ENCODE assay signal across 6 cellular contexts in the genomic region with DNA sequence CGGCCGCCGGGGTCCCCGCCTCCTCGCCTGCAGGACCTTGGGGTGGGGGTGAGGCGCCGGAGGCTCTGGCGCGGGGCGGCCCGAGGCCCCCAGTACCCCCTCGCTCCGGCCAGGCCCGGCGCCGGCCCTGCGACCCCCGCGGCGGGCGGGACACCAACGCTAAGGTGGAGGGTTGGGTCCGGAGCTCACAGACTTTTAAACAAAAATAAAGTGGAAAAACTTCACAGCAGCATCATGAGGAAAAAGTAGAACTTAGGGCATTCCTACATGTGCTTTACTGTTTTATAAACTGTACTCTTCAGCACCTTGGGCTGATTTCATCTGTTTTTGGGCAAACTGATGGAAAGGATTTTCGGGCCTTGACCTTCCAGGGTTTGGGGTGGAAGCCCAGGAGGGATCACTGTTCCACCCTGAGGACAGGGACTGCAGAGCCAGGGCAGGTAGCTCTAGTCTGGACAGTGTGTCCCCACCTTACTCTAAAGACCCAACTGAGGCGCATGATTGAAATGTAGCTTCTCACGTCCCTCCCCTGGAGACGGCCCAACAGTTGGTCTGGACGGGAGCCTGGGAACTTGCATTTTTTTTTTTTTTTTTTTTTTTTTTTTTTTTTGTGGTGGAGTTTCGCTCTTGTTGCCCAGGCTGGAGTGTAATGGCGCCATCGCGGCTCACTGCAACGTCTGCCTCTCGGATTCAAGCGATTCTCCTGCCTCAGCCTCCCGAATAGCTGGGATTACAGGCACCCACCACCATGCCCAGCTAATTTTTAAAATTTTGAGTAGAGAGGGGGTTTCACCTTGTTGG. TPM values are rescaled to one million over a fixed set of nuclear protein-coding genes. Genes with fewer than 3 reads are reported as not detected.
DNase-seq lines count a peak whose midpoint lies in the region; ATAC-seq and TF ChIP-seq lines count a peak whose summit lies in the region.

No MANE protein-coding gene starts in this region.

- H3K4me1 Mint-ChIP-seq in MCF 10A (ENCODE audit: insufficient read depth, unreplicated experiment) (peaks cover 21% of the 10 kb centered on the region), nephron progenitor cell (peaks cover 46% of the 10 kb centered on the region)

- H3K4me3 Mint-ChIP-seq in MCF 10A (ENCODE audit: unreplicated experiment), result peak overlapping the region; percentile 78
- peak overlapping the region; percentile 89 for H3K4me3 Mint-ChIP-seq in nephron progenitor cell

- intact Hi-C loops in MCF 10A (cut with micrococcal nuclease), result loop anchor here (2.0 kb wide), 1 partner anchor 89 kb away; no protein-coding TSS in a partner anchor

- no peaks in the 10 kb centered on the region for H3K27me3 Mint-ChIP-seq in MCF 10A (ENCODE audit: insufficient read depth, unreplicated experiment)
- peaks cover 3% of the 10 kb centered on the region for H3K27me3 Mint-ChIP-seq in nephron progenitor cell (ENCODE audit: low read depth, poor library complexity)

- H3K27ac Mint-ChIP-seq in MCF 10A (ENCODE audit: low read depth, unreplicated experiment) (peak overlapping the region; percentile 54), nephron progenitor cell (no peak overlapping the region)

- CTCF ChIA-PET in MCF 10A (lab: Yijun Ruan, JAX), result interaction anchor here (0.6 to 1.5 kb wide), 8 partner anchors 8 to 455 kb away, joined by 3 to 5 read pairs (median 3); no protein-coding TSS in a partner anchor

- DNase-seq in GM03348 (ENCODE audit: low spot score) (peak; percentile 27), HT1080 (ENCODE audit: low read depth) (peak; percentile 23), MCF 10A (ENCODE audit: unreplicated experiment) (peak; percentile 25), nephron progenitor cell (no peak)

- no peak for TF ChIP-seq CTCF in MCF 10A (IDR thresholded peaks at IDR 0.05; ENCODE audit: unreplicated experiment)
- no peak for TF ChIP-seq CTCF in nephron progenitor cell (IDR thresholded peaks at IDR 0.05)

- H3K36me3 Mint-ChIP-seq in MCF 10A (ENCODE audit: insufficient read depth, unreplicated experiment) (peaks cover 9% of the 10 kb centered on the region), nephron progenitor cell (ENCODE audit: low read depth) (peaks cover 17% of the 10 kb centered on the region)

- no TSS peak for BruUV-seq in MCF 10A (replicated peaks; lab: Mats Ljungman, UMichigan)

- H3K9me3 Mint-ChIP-seq in MCF 10A (ENCODE audit: unreplicated experiment), result no peaks in the 10 kb centered on the region
- peaks cover 28% of the 10 kb centered on the region for H3K9me3 Mint-ChIP-seq in nephron progenitor cell

- POLR2A ChIA-PET in MCF 10A (lab: Yijun Ruan, JAX), result interaction anchor here (0.5 to 3.3 kb wide), 13 partner anchors 12 to 240 kb away, joined by 3 to 27 read pairs (median 4); a partner anchor contains a TSS

- ATAC-seq in HG03442 (IDR thresholded peaks at IDR 0.05; ENCODE audit: unreplicated experiment) (no peak), HG03565 (IDR thresholded peaks at IDR 0.05; ENCODE audit: unreplicated experiment) (no peak)

RNA-seq across cellular contexts. Expression of a gene that starts 0.7 kb away (rescaled TPM):
- 66.5 and 92.4 TPM in 2 replicates for total RNA-seq in HT1080 (2014; rRNA removed; shearing (Covaris generic))
- polyA plus RNA-seq in HT1080 (2015; cell fraction: cytosol; rRNA removed), result 73.2 and 79.5 TPM in 2 replicates
- 115 and 145 TPM in 2 replicates for polyA plus RNA-seq in HT1080 (2015; cell fraction: nucleus; rRNA removed)
- 59.6 and 79.8 TPM in 2 replicates for total RNA-seq in MCF 10A (2022)

RNA-seq across cellular contexts. Expression of a gene that starts 25.3 kb away (rescaled TPM):
- total RNA-seq in HT1080 (2014; rRNA removed; shearing (Covaris generic)), result 95.5 and 110 TPM in 2 replicates
- polyA plus RNA-seq in HT1080 (2015; cell fraction: cytosol; rRNA removed), result 208 and 229 TPM in 2 replicates
- polyA plus RNA-seq in HT1080 (2015; cell fraction: nucleus; rRNA removed), result 89.2 and 90.4 TPM in 2 replicates
- total RNA-seq in MCF 10A (2022), result 96.6 and 103 TPM in 2 replicates

RNA-seq across cellular contexts. Expression of a gene that starts 37.5 kb away (rescaled TPM):
- total RNA-seq in HT1080 (2014; rRNA removed; shearing (Covaris generic)), result not detected in 2 replicates
- not detected in 2 replicates for polyA plus RNA-seq in HT1080 (2015; cell fraction: cytosol; rRNA removed)
- polyA plus RNA-seq in HT1080 (2015; cell fraction: nucleus; rRNA removed), result 0.05 TPM in 1 of 2 replicates, not detected in the other
- total RNA-seq in MCF 10A (2022), result not detected in 2 replicates

RNA-seq across cellular contexts. Expression of a gene that starts 50.4 kb away (rescaled TPM):
- 33.9 and 42.1 TPM in 2 replicates for total RNA-seq in HT1080 (2014; rRNA removed; shearing (Covaris generic))
- polyA plus RNA-seq in HT1080 (2015; cell fraction: cytosol; rRNA removed), result 26.8 and 36.8 TPM in 2 replicates
- 10.4 and 13.3 TPM in 2 replicates for polyA plus RNA-seq in HT1080 (2015; cell fraction: nucleus; rRNA removed)
- 65.2 and 69.7 TPM in 2 replicates for total RNA-seq in MCF 10A (2022)
